20 cellular contexts compared by ENCODE assay signal in the genomic region with DNA sequence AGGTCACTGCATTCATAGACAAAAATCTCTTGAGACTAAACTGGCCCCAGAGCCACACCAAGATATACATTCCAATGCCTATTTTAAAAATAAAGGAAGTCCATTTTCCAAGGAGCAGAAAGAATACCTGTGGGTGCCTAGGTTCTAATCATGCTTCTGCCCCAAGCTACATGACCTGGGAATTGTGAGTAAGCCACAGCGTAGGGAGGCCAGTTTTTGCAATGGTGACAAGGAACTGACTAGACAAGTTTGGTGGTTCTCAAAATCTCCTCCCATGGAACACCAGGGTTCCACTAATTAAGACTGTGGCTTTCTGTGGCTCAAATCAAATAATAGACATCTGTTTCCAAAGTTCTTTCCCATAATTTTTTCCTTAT.
DNase-seq lines count a peak whose midpoint lies in the region; ATAC-seq and TF ChIP-seq lines count a peak whose summit lies in the region.
"Had no signal": no experiment of that assay in that cellular context is flagged by ENCODE, and none has a peak within 500 bp of the region (broad histone marks: within the 10 kb centered on the region; RNA-seq: fewer than 3 reads in every experiment).

No MANE protein-coding gene starts in this region.

- TF ChIP-seq POLR2A in transverse colon (IDR thresholded peaks at IDR 0.05), result no peak

- in situ Hi-C loops in transverse colon (cut with MboI; ENCODE audit: low pct_ligation_motif_present in 1 of 4, low pct_unique_long_range_greater_than_20kb in 1 of 4, low sequenced_read_pairs in 3 of 4), result no loop called here

- H3K27me3 ChIP-seq in SJCRH30, result no peaks in the 10 kb centered on the region
- no peaks in the 10 kb centered on the region for H3K27me3 ChIP-seq in transverse colon
- H3K27me3 ChIP-seq: dorsolateral prefrontal cortex, gastrocnemius medialis, right lobe of liver, thyroid gland had no signal

- CTCF ChIA-PET in OCI-LY7 (lab: Charles Lee; ENCODE audit: unreplicated experiment), result no interaction called here

- H3K27me3 Mint-ChIP-seq in HFFc6 (ENCODE audit: insufficient read depth), result no peaks in the 10 kb centered on the region
- H3K27me3 Mint-ChIP-seq: activated naive CD8-positive, alpha-beta T cell; naive B cell; stimulated activated memory B cell treated with anti-CD40 and anti-IgM and Interleukin-4, amounts not matched to agents 10 μg/mL and 1 μg/mL and 100 μg/mL, for 72 hours had no signal

- H3K79me2 ChIP-seq in OCI-LY7 (ENCODE audit: insufficient read depth, low read depth, low read length), result no peaks in the 10 kb centered on the region

- intact Hi-C loops in OCI-LY7 (cut with micrococcal nuclease; ENCODE audit: unreplicated experiment), result no loop called here
- intact Hi-C loops in transverse colon (cut with DNase I; ENCODE audit: low total_unique reads), result no loop called here

- H3K27ac Mint-ChIP-seq in HFFc6, result 0 out of 2 replicates have a peak overlapping the region, but pooled peaks have one; percentile 1
- H3K27ac Mint-ChIP-seq in stimulated activated effector memory CD8-positive, alpha-beta T cell treated with anti-CD3 and anti-CD28 coated beads, Interleukin-12 subunit alpha, Interleukin-12 subunit beta, amount 100 ng/mL, for 72 hours, result peak overlapping the region; percentile 57
- H3K27ac Mint-ChIP-seq: activated naive CD8-positive, alpha-beta T cell; activated T-cell treated with anti-CD3 and anti-CD28 coated beads, Interleukin-2, amount 50 U/mL, for 72 hours; stimulated activated memory B cell treated with anti-CD40 and anti-IgM and Interleukin-4, amounts not matched to agents 10 μg/mL and 1 μg/mL and 100 μg/mL, for 72 hours had no signal

- no peak for TF ChIP-seq EP300 in transverse colon (IDR thresholded peaks at IDR 0.05; ENCODE audit: low read depth)

- BruUV-seq in OCI-LY7 (replicated peaks; lab: Mats Ljungman, UMichigan), result no TSS peak

- peaks cover 20% of the 10 kb centered on the region for H3K4me1 ChIP-seq in SJCRH30
- H3K4me1 ChIP-seq in OCI-LY7 (ENCODE audit: insufficient read depth, low read length, poor library complexity, severe bottlenecking), result no peaks in the 10 kb centered on the region
- peaks cover 0 to 11% (median 0%) of the 10 kb centered on the region in 4 donors for H3K4me1 ChIP-seq in transverse colon
- H3K4me1 ChIP-seq: right lobe of liver had no signal

- H3K9me3 Mint-ChIP-seq in HFFc6, result no peaks in the 10 kb centered on the region
- H3K9me3 Mint-ChIP-seq in stimulated activated effector memory CD8-positive, alpha-beta T cell treated with anti-CD3 and anti-CD28 coated beads, Interleukin-12 subunit alpha, Interleukin-12 subunit beta, amount 100 ng/mL, for 72 hours, result no peaks in the 10 kb centered on the region

- 80 to 83% methylated on average over 1 of the region's 1 CpG for WGBS in transverse colon (ENCODE audit: low coverage in 1 of 2), 2 donors

- no peak for TF ChIP-seq CTCF in HFFc6 (IDR thresholded peaks at IDR 0.05)
- TF ChIP-seq CTCF in epithelial cell of esophagus (IDR thresholded peaks at IDR 0.05; ENCODE audit: insufficient read depth, low read depth, low read length, missing control alignments), result no peak
- TF ChIP-seq CTCF in OCI-LY7 (conservative IDR thresholded peaks at IDR 0.05; ENCODE audit: low read length), result no peak
- no peak for TF ChIP-seq CTCF in transverse colon (IDR thresholded peaks at IDR 0.05)

- H3K4me3 Mint-ChIP-seq in HFFc6, result no peak overlapping the region
- no peak overlapping the region for H3K4me3 Mint-ChIP-seq in stimulated activated effector memory CD8-positive, alpha-beta T cell treated with anti-CD3 and anti-CD28 coated beads, Interleukin-12 subunit alpha, Interleukin-12 subunit beta, amount 100 ng/mL, for 72 hours
- H3K4me3 Mint-ChIP-seq: activated naive CD8-positive, alpha-beta T cell; activated T-cell treated with anti-CD3 and anti-CD28 coated beads, Interleukin-2, amount 50 U/mL, for 72 hours; stimulated activated memory B cell treated with anti-CD40 and anti-IgM and Interleukin-4, amounts not matched to agents 10 μg/mL and 1 μg/mL and 100 μg/mL, for 72 hours had no signal

- no peaks in the 10 kb centered on the region for H3K36me3 ChIP-seq in SJCRH30
- no peaks in the 10 kb centered on the region for H3K36me3 ChIP-seq in OCI-LY7 (ENCODE audit: insufficient read depth, low read length)
- no peaks in the 10 kb centered on the region for H3K36me3 ChIP-seq in transverse colon
- H3K36me3 ChIP-seq: gastrocnemius medialis, right lobe of liver, thyroid gland had no signal

- no peak overlapping the region for H3K4me2 ChIP-seq in OCI-LY7 (ENCODE audit: low read length)

- ATAC-seq in stimulated activated effector memory CD8-positive, alpha-beta T cell treated with anti-CD3 and anti-CD28 coated beads, Interleukin-12 subunit alpha, Interleukin-12 subunit beta, amount 100 ng/mL, for 72 hours, result no peak
- ATAC-seq: right lobe of liver; stimulated activated memory B cell treated with anti-CD40 and anti-IgM and Interleukin-4, amounts not matched to agents 10 μg/mL and 1 μg/mL and 100 μg/mL, for 72 hours had no signal

- DNase-seq in HFFc6 (no peak), SJCRH30 (no peak), epithelial cell of esophagus (ENCODE audit: low read depth) (peak; percentile 79), OCI-LY7 (ENCODE audit: low spot score) (no peak), transverse colon (no peak)
- DNase-seq in stimulated activated effector memory CD8-positive, alpha-beta T cell treated with anti-CD3 and anti-CD28 coated beads, Interleukin-12 subunit alpha, Interleukin-12 subunit beta, amount 100 ng/mL, for 72 hours (ENCODE audit: low spot score in 2 of 2), result no peak
- DNase-seq in activated CD4-positive, CD25-positive, alpha-beta regulatory T cell treated with anti-CD3 and anti-CD28 coated beads, Interleukin-2, amount 50 U/mL, for 72 hours, result no peak
- DNase-seq: activated T-cell treated with anti-CD3 and anti-CD28 coated beads, Interleukin-2, amount 50 U/mL, for 72 hours; dorsolateral prefrontal cortex; gastrocnemius medialis; kidney glomerular epithelial cell; mesenchymal stem cell; naive B cell; NCI-H510A treated with DMSO at 0.1 percent for 48 hours; occipital lobe; right lobe of liver; RPMI8226; thyroid gland had no signal

- H3K4me3 ChIP-seq in SJCRH30, result no peak overlapping the region
- H3K4me3 ChIP-seq in epithelial cell of esophagus (ENCODE audit: low read length), result no peak overlapping the region
- no peak overlapping the region for H3K4me3 ChIP-seq in OCI-LY7 (ENCODE audit: low read depth, low read length, poor library complexity, severe bottlenecking)
- no peak overlapping the region for H3K4me3 ChIP-seq in transverse colon
- H3K4me3 ChIP-seq: dorsolateral prefrontal cortex, gastrocnemius medialis, right lobe of liver, thyroid gland had no signal

- POLR2A ChIA-PET in OCI-LY7 (lab: Charles Lee), result interaction anchor here (0.6 kb wide), 1 partner anchor 1513 kb away, joined by 10 read pairs; no protein-coding TSS in a partner anchor

- no peaks in the 10 kb centered on the region for H3K9me2 ChIP-seq in OCI-LY7 (ENCODE audit: insufficient read depth, low read length)

- H3K9me3 ChIP-seq in SJCRH30 (replicated peaks) (no peaks in the 10 kb centered on the region), OCI-LY7 (ENCODE audit: low read length) (no peaks in the 10 kb centered on the region), transverse colon (no peaks in the 10 kb centered on the region)
- H3K9me3 ChIP-seq: gastrocnemius medialis, right lobe of liver, thyroid gland had no signal

- peaks cover 39% of the 10 kb centered on the region for H3K4me1 Mint-ChIP-seq in HFFc6 (ENCODE audit: low read depth)
- H3K4me1 Mint-ChIP-seq in stimulated activated effector memory CD8-positive, alpha-beta T cell treated with anti-CD3 and anti-CD28 coated beads, Interleukin-12 subunit alpha, Interleukin-12 subunit beta, amount 100 ng/mL, for 72 hours, result peaks cover 49% of the 10 kb centered on the region

- peak overlapping the region; percentile 45 for H3K27ac ChIP-seq in SJCRH30
- H3K27ac ChIP-seq in OCI-LY7 (ENCODE audit: low read depth, low read length, poor library complexity, severe bottlenecking), result no peak overlapping the region
- H3K27ac ChIP-seq in transverse colon, result no peak overlapping the region
- H3K27ac ChIP-seq: right lobe of liver, thyroid gland had no signal

- H4K20me1 ChIP-seq in OCI-LY7 (ENCODE audit: insufficient read depth, low read length), result no peaks in the 10 kb centered on the region

- H2AFZ ChIP-seq in OCI-LY7 (ENCODE audit: low read length), result no peak overlapping the region

- no peaks in the 10 kb centered on the region for H3K36me3 Mint-ChIP-seq in HFFc6 (ENCODE audit: low read depth)
- no peaks in the 10 kb centered on the region for H3K36me3 Mint-ChIP-seq in stimulated activated effector memory CD8-positive, alpha-beta T cell treated with anti-CD3 and anti-CD28 coated beads, Interleukin-12 subunit alpha, Interleukin-12 subunit beta, amount 100 ng/mL, for 72 hours
- H3K36me3 Mint-ChIP-seq: stimulated activated memory B cell treated with anti-CD40 and anti-IgM and Interleukin-4, amounts not matched to agents 10 μg/mL and 1 μg/mL and 100 μg/mL, for 72 hours had no signal
